ENCODE assay signal across 24 cellular contexts in the genomic region with DNA sequence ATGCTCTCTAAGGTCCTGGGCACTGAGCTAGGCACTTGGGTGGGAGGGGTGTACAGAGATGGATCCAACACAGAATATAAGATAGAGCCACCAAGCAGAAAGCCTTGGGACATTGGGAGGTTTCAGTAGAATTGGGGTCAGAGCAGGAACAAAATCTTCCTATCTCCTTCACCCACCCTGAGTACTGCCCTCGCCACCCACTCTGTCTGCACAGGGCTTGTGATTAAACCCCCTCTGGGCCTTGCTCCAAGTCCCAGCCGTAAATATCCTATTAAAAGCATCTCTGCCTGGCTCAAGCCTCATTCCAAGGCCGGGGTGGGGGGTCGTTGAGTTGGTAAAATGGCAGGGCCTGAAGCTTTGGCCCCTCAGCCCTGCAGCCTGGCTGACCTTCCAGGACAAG.
"Had no signal": no experiment of that assay in that cellular context is flagged by ENCODE, and none has a peak within 500 bp of the region (broad histone marks: within the 10 kb centered on the region; RNA-seq: fewer than 3 reads in every experiment).

No MANE protein-coding gene starts in this region.

- H3K4me3 ChIP-seq: coronary artery, dorsolateral prefrontal cortex, esophagus muscularis mucosa, gastroesophageal sphincter, heart left ventricle, hepatocyte, left lung, lung had no signal

- H3K27me3 ChIP-seq: foreskin keratinocyte, hepatocyte had no signal

- ATAC-seq: foreskin keratinocyte; gastroesophageal sphincter; heart left ventricle; left cardiac atrium; left lung; left ventricle myocardium superior; naive thymus-derived CD4-positive, alpha-beta T cell had no signal

- H3K4me1 ChIP-seq: foreskin keratinocyte, gastroesophageal sphincter, heart left ventricle, left lung had no signal

- H3K36me3 ChIP-seq: esophagus muscularis mucosa, gastroesophageal sphincter, heart left ventricle, left lung had no signal

- H3K27ac ChIP-seq: coronary artery, dorsolateral prefrontal cortex, esophagus muscularis mucosa, foreskin keratinocyte, gastroesophageal sphincter, heart left ventricle, hepatocyte, left lung had no signal

- DNase-seq: dermis blood vessel endothelial cell; effector CD4-positive, alpha-beta T cell; effector memory CD4-positive, alpha-beta T cell; foreskin keratinocyte; heart left ventricle; hypothalamus; immature natural killer cell; islet precursor cell; left cardiac atrium; left lung; left ventricle myocardium superior; mammary epithelial cell; mesendoderm; midbrain; naive thymus-derived CD4-positive, alpha-beta T cell had no signal

- FAIRE-seq: colon, endothelial cell of umbilical vein, frontal cortex had no signal

- H3K9me3 ChIP-seq: esophagus muscularis mucosa, gastroesophageal sphincter, heart left ventricle, left lung had no signal
